10 cellular contexts compared by ENCODE assay signal in genomic region chr20:45909817-45910669, GRCh38. TPM values are rescaled to one million over a fixed set of nuclear protein-coding genes. Genes with fewer than 3 reads are reported as not detected.
DNase-seq lines count a peak whose midpoint lies in the region; ATAC-seq and TF ChIP-seq lines count a peak whose summit lies in the region.
"Had no signal": no experiment of that assay in that cellular context is flagged by ENCODE, and none has a peak within 500 bp of the region (broad histone marks: within the 10 kb centered on the region; RNA-seq: fewer than 3 reads in every experiment).

No MANE protein-coding gene starts in this region.

- intact Hi-C loops in activated CD4-positive, alpha-beta memory T cell treated with anti-CD3 and anti-CD28 coated beads for 36 hours (cut with micrococcal nuclease) = loop anchor here (2.0 kb wide), 2 partner anchors 17 to 25 kb away; partner anchors contain the start of gene PCIF1

- H3K4me1 Mint-ChIP-seq in activated T-cell treated with anti-CD3 and anti-CD28 coated beads, Interleukin-2, amount 50 U/mL, for 4 hours (ENCODE audit: low read depth) = peaks cover 18% of the 10 kb centered on the region
- H3K4me1 Mint-ChIP-seq in activated CD4-positive, alpha-beta memory T cell treated with anti-CD3 and anti-CD28 coated beads for 36 hours (ENCODE audit: low read depth) = peaks cover 23% of the 10 kb centered on the region
- H3K4me1 Mint-ChIP-seq in glutamatergic neuron (ENCODE audit: low read depth, unreplicated experiment) = peaks cover 3% of the 10 kb centered on the region

- peaks cover 0 to 2% of the 10 kb centered on the region in 2 donors for H3K36me3 ChIP-seq in stomach smooth muscle (ENCODE audit: control insufficient read depth in 2 of 2, insufficient read depth in 2 of 2, low read length in 2 of 2)
- H3K36me3 ChIP-seq: SJSA1 had no signal

- POLR2A ChIA-PET in activated CD4-positive, alpha-beta memory T cell treated with anti-CD3 and anti-CD28 coated beads for 36 hours (lab: Charles Lee) = interaction anchor here (0.6 to 1.3 kb wide), 4 partner anchors 11 to 1028 kb away, joined by 3 to 5 read pairs (median 4); partner anchors contain the start of gene NEURL2

- H3K27me3 Mint-ChIP-seq in activated T-cell treated with anti-CD3 and anti-CD28 coated beads, Interleukin-2, amount 50 U/mL, for 4 hours (ENCODE audit: low read depth) = peaks cover 5% of the 10 kb centered on the region
- peaks cover 9% of the 10 kb centered on the region for H3K27me3 Mint-ChIP-seq in activated CD4-positive, alpha-beta memory T cell treated with anti-CD3 and anti-CD28 coated beads for 36 hours
- H3K27me3 Mint-ChIP-seq in glutamatergic neuron (ENCODE audit: unreplicated experiment) = peaks cover 4% of the 10 kb centered on the region

- no peaks in the 10 kb centered on the region for H3K9me3 Mint-ChIP-seq in activated T-cell treated with anti-CD3 and anti-CD28 coated beads, Interleukin-2, amount 50 U/mL, for 4 hours
- H3K9me3 Mint-ChIP-seq in activated CD4-positive, alpha-beta memory T cell treated with anti-CD3 and anti-CD28 coated beads for 36 hours = no peaks in the 10 kb centered on the region
- H3K9me3 Mint-ChIP-seq in glutamatergic neuron (ENCODE audit: unreplicated experiment) = peaks cover 2% of the 10 kb centered on the region

- CTCF ChIA-PET in activated CD4-positive, alpha-beta memory T cell treated with anti-CD3 and anti-CD28 coated beads for 36 hours (lab: Charles Lee) = interaction anchor here (1.0 to 1.1 kb wide), 2 partner anchors 26 to 60 kb away, joined by 3 to 4 read pairs; no protein-coding TSS in a partner anchor

- no peak overlapping the region for H3K9ac ChIP-seq in stomach smooth muscle (ENCODE audit: low read length in 2 of 2)

- peak overlapping the region; percentile 78 for H3K4me3 Mint-ChIP-seq in activated T-cell treated with anti-CD3 and anti-CD28 coated beads, Interleukin-2, amount 50 U/mL, for 4 hours
- peak overlapping the region; percentile 74 for H3K4me3 Mint-ChIP-seq in activated CD4-positive, alpha-beta memory T cell treated with anti-CD3 and anti-CD28 coated beads for 36 hours
- H3K4me3 Mint-ChIP-seq in glutamatergic neuron (ENCODE audit: unreplicated experiment) = peak overlapping the region; percentile 83

- peak overlapping the region; percentile 1 to 54 for H3K4me3 ChIP-seq in stomach smooth muscle (ENCODE audit: low read length in 2 of 2)

- no peak for ATAC-seq in activated T-cell treated with anti-CD3 and anti-CD28 coated beads, Interleukin-2, amount 50 U/mL, for 4 hours
- ATAC-seq in HG03025 (IDR thresholded peaks at IDR 0.05; ENCODE audit: low FRiP score, unreplicated experiment) = no peak

- no peaks in the 10 kb centered on the region for H3K27me3 ChIP-seq in stomach smooth muscle (ENCODE audit: control insufficient read depth in 1 of 2, insufficient read depth in 2 of 2, low read length in 2 of 2)
- H3K27me3 ChIP-seq: pancreas, SJSA1 had no signal

- peak overlapping the region; percentile 46 for H3K27ac Mint-ChIP-seq in activated CD4-positive, alpha-beta memory T cell treated with anti-CD3 and anti-CD28 coated beads for 36 hours
- peak overlapping the region; percentile 91 for H3K27ac Mint-ChIP-seq in glutamatergic neuron (ENCODE audit: unreplicated experiment)

- H3K36me3 Mint-ChIP-seq in activated T-cell treated with anti-CD3 and anti-CD28 coated beads, Interleukin-2, amount 50 U/mL, for 4 hours (ENCODE audit: insufficient read depth) = no peaks in the 10 kb centered on the region
- no peaks in the 10 kb centered on the region for H3K36me3 Mint-ChIP-seq in activated CD4-positive, alpha-beta memory T cell treated with anti-CD3 and anti-CD28 coated beads for 36 hours
- no peaks in the 10 kb centered on the region for H3K36me3 Mint-ChIP-seq in glutamatergic neuron (ENCODE audit: unreplicated experiment)

- H3K27ac ChIP-seq in stomach smooth muscle (ENCODE audit: low read length) = no peak overlapping the region
- H3K27ac ChIP-seq: SJSA1 had no signal

- no peak for TF ChIP-seq CTCF in glutamatergic neuron (IDR thresholded peaks at IDR 0.05; ENCODE audit: partially characterized antibody, unreplicated experiment)

- H3K9me3 ChIP-seq in stomach smooth muscle (ENCODE audit: control insufficient read depth in 2 of 2, low read length in 2 of 2) = no peaks in the 10 kb centered on the region
- H3K9me3 ChIP-seq: pancreas, SJSA1 had no signal

- peaks cover 20% of the 10 kb centered on the region for H3K4me1 ChIP-seq in stomach smooth muscle (ENCODE audit: control insufficient read depth, insufficient read depth, low read length)

- DNase-seq in activated T-cell treated with anti-CD3 and anti-CD28 coated beads, Interleukin-2, amount 50 U/mL, for 4 hours = no peak
- DNase-seq in activated T-cell treated with anti-CD3 and anti-CD28 coated beads for 4 hours = no peak
- DNase-seq in activated CD4-positive, alpha-beta memory T cell treated with anti-CD3 and anti-CD28 coated beads for 36 hours = no peak
- no peak for DNase-seq in glutamatergic neuron
- DNase-seq in 8988T = no peak
- no peak for DNase-seq in NCI-H446 (lab: John Stamatoyannopoulos, UW)

RNA-seq across cellular contexts. Expression of gene PLTP, which starts 1.9 kb away (rescaled TPM):
- 1 to 10 TPM; 3.1 to 4.2 (median 3.3) TPM for total RNA-seq in activated T-cell treated with anti-CD3 and anti-CD28 coated beads, Interleukin-2, amount 50 U/mL, for 4 hours
- 1 to 10 TPM; 9.4 to 9.5 TPM for total RNA-seq in activated CD4-positive, alpha-beta memory T cell treated with anti-CD3 and anti-CD28 coated beads for 36 hours
- total RNA-seq in glutamatergic neuron (ENCODE audit: unreplicated experiment) = 29.7 TPM

RNA-seq across cellular contexts. Expression of gene CTSA, which starts 18.9 kb away (rescaled TPM):
- total RNA-seq in activated T-cell treated with anti-CD3 and anti-CD28 coated beads, Interleukin-2, amount 50 U/mL, for 4 hours = 10 to 100 TPM; 56.5 to 63.1 (median 57.3) TPM
- total RNA-seq in activated CD4-positive, alpha-beta memory T cell treated with anti-CD3 and anti-CD28 coated beads for 36 hours = 10 to 100 TPM; 49.8 to 54.8 TPM
- total RNA-seq in glutamatergic neuron (ENCODE audit: unreplicated experiment) = 63.7 TPM

RNA-seq across cellular contexts. Expression of gene NEURL2, which starts 19.0 kb away (rescaled TPM):
- 1 to 10 TPM; 1.3 TPM for total RNA-seq in activated T-cell treated with anti-CD3 and anti-CD28 coated beads, Interleukin-2, amount 50 U/mL, for 4 hours
- total RNA-seq in activated CD4-positive, alpha-beta memory T cell treated with anti-CD3 and anti-CD28 coated beads for 36 hours = 1 to 10 TPM; 2.3 to 2.5 TPM
- 3.5 TPM for total RNA-seq in glutamatergic neuron (ENCODE audit: unreplicated experiment)

RNA-seq across cellular contexts. Expression of gene SPATA25, which starts 22.6 kb away (rescaled TPM):
- under 1 TPM; 0.63 to 0.73 (median 0.73) TPM for total RNA-seq in activated T-cell treated with anti-CD3 and anti-CD28 coated beads, Interleukin-2, amount 50 U/mL, for 4 hours
- total RNA-seq in activated CD4-positive, alpha-beta memory T cell treated with anti-CD3 and anti-CD28 coated beads for 36 hours = under 1 TPM; 0.50 to 0.63 TPM
- total RNA-seq in glutamatergic neuron (ENCODE audit: unreplicated experiment) = 1.2 TPM

RNA-seq across cellular contexts. Expression of gene PCIF1, which starts 24.4 kb away (rescaled TPM):
- 10 to 100 TPM; 24.4 to 28.9 (median 28.4) TPM for total RNA-seq in activated T-cell treated with anti-CD3 and anti-CD28 coated beads, Interleukin-2, amount 50 U/mL, for 4 hours
- total RNA-seq in activated CD4-positive, alpha-beta memory T cell treated with anti-CD3 and anti-CD28 coated beads for 36 hours = 10 to 100 TPM; 29.9 to 33.0 TPM
- total RNA-seq in glutamatergic neuron (ENCODE audit: unreplicated experiment) = 37.6 TPM
